8 cellular contexts compared by ENCODE assay signal in genomic region chr17:77433385-77434135, GRCh38.
DNase-seq lines count a peak whose midpoint lies in the region; TF ChIP-seq lines count a peak whose summit lies in the region.

No MANE protein-coding gene starts in this region.

- DNase-seq in GM03348 (ENCODE audit: low spot score) (peak; percentile 76), neuronal stem cell (ENCODE audit: low spot score) (no peak), DMS114 treated with DMSO at 0.1 percent for 48 hours (lab: John Stamatoyannopoulos, UW; ENCODE audit: unreplicated experiment) (no peak), NCI-H526 (lab: John Stamatoyannopoulos, UW) (no peak), mucosa of gallbladder (ENCODE audit: low spot score) (no peak), ecto neural progenitor cell (ENCODE audit: low spot score) (no peak)
- peak; percentile 19 for DNase-seq in effector CD8-positive, alpha-beta T cell (lab: John Stamatoyannopoulos, UW)

- H3K4me1 ChIP-seq in OCI-LY1 (ENCODE audit: insufficient read depth, low read length, severe bottlenecking) (peaks cover 100% of the 10 kb centered on the region), neuronal stem cell (ENCODE audit: control insufficient read depth in 2 of 2, insufficient read depth in 1 of 2, low read depth in 1 of 2, low read length in 2 of 2) (peaks cover 66 to 68% of the 10 kb centered on the region in 2 donors)

- H3K4ac ChIP-seq in neuronal stem cell (ENCODE audit: low read length): peak overlapping the region; percentile 98

- H3K18ac ChIP-seq in neuronal stem cell (ENCODE audit: low read length): peak overlapping the region; percentile 98

- H3K4me3 ChIP-seq in OCI-LY1 (ENCODE audit: low read depth, low read length, poor library complexity, severe bottlenecking): peak overlapping the region; percentile 65
- H3K4me3 ChIP-seq in neuronal stem cell (ENCODE audit: low read length in 2 of 2): no peak overlapping the region

- H3K36me3 ChIP-seq in OCI-LY1 (ENCODE audit: insufficient read depth, low read length) (peaks cover 8% of the 10 kb centered on the region; the same call in 1 of the 2 replicates), neuronal stem cell (replicated peaks in 1 of 2; ENCODE audit: control insufficient read depth in 2 of 2, insufficient read depth in 2 of 2, low read length in 2 of 2) (peaks cover 0 to 4% of the 10 kb centered on the region in 2 donors)

- H3K9ac ChIP-seq in OCI-LY1 (ENCODE audit: low read length) (peak overlapping the region; percentile 93), neuronal stem cell (ENCODE audit: low read depth, low read length, poor library complexity) (peak overlapping the region; percentile 93)

- no peaks in the 10 kb centered on the region for H3F3A ChIP-seq in OCI-LY1 (ENCODE audit: insufficient read depth, low read length)

- H4K8ac ChIP-seq in neuronal stem cell (ENCODE audit: low read depth, low read length): no peak overlapping the region

- H3K23ac ChIP-seq in neuronal stem cell (ENCODE audit: low read depth, low read length, poor library complexity): peak overlapping the region; percentile 90

- peaks cover 37% of the 10 kb centered on the region for H3K79me1 ChIP-seq in neuronal stem cell (ENCODE audit: low read depth, low read length)

- H3K27ac ChIP-seq in OCI-LY1 (ENCODE audit: low read depth, low read length, poor library complexity, severe bottlenecking) (peak overlapping the region; percentile 99), neuronal stem cell (replicated peaks; ENCODE audit: low read length) (peak overlapping the region; percentile 66)

- peak overlapping the region; percentile 79 for H3K14ac ChIP-seq in neuronal stem cell (ENCODE audit: low read length)

- WGBS in neuronal stem cell (ENCODE audit: extremely low coverage in 2 of 2, insufficient read length in 2 of 2, insufficient replicate concordance in 1 of 2), 2 donors: no CpG with 5 or more reads among the region's 27 CpGs

- peak overlapping the region; percentile 93 for H3K4me2 ChIP-seq in OCI-LY1 (ENCODE audit: low read length)
- H3K4me2 ChIP-seq in neuronal stem cell (ENCODE audit: insufficient read depth, low read length, poor library complexity, severe bottlenecking): peak overlapping the region; percentile 32

- H2BK12ac ChIP-seq in neuronal stem cell (ENCODE audit: low read length): peak overlapping the region; percentile 91

- no peaks in the 10 kb centered on the region for H4K20me1 ChIP-seq in OCI-LY1 (ENCODE audit: insufficient read depth, low read length)

- peak overlapping the region; percentile 38 for H2BK120ac ChIP-seq in neuronal stem cell (ENCODE audit: low read depth, low read length)

- TF ChIP-seq CTCF in OCI-LY1 (IDR thresholded peaks at IDR 0.05; ENCODE audit: low read length): no peak

- 0 out of 2 replicates have a peak, but pooled peaks cover 8% of the 10 kb centered on the region for H3K79me2 ChIP-seq in OCI-LY1 (ENCODE audit: insufficient read depth, low read length)

- H2BK15ac ChIP-seq in neuronal stem cell (ENCODE audit: low read length): peak overlapping the region; percentile 19

- peak overlapping the region; percentile 47 for H4K91ac ChIP-seq in neuronal stem cell (ENCODE audit: low read depth, low read length, poor library complexity)

- H3K9me3 ChIP-seq in OCI-LY1 (ENCODE audit: low read length): no peaks in the 10 kb centered on the region
- H3K9me3 ChIP-seq in neuronal stem cell (replicated peaks in 1 of 2; ENCODE audit: control insufficient read depth in 2 of 2, insufficient read depth in 1 of 2, low read depth in 1 of 2, low read length in 2 of 2): no peaks in the 10 kb centered on the region

- H2AK5ac ChIP-seq in neuronal stem cell (ENCODE audit: low read depth, low read length): peak overlapping the region; percentile 99

- H3K9me2 ChIP-seq in OCI-LY1 (ENCODE audit: low read depth, low read length): no peaks in the 10 kb centered on the region

- peak overlapping the region; percentile 96 for H2BK5ac ChIP-seq in neuronal stem cell (ENCODE audit: low read length)

- H3K27me3 ChIP-seq in OCI-LY1 (ENCODE audit: insufficient read depth, low read length): no peaks in the 10 kb centered on the region
- no peaks in the 10 kb centered on the region for H3K27me3 ChIP-seq in neuronal stem cell (ENCODE audit: control insufficient read depth in 3 of 3, insufficient read depth in 3 of 3, low read depth in 1 of 3, low read length in 3 of 3)

- no peak overlapping the region for H2AFZ ChIP-seq in OCI-LY1 (ENCODE audit: low read length)
- peak overlapping the region; percentile 52 for H2AFZ ChIP-seq in neuronal stem cell (ENCODE audit: low read length)

Comparison
In these comparisons a context has a peak if more than half of its experiments do, and no peak if none do; other contexts are left out.
1. DNase-seq: peak in GM03348 (single experiment) and effector CD8-positive, alpha-beta T cell (single experiment); none in neuronal stem cell (single experiment), DMS114 treated with DMSO at 0.1 percent for 48 hours (single experiment), NCI-H526 (0 of 2), mucosa of gallbladder (single experiment) and ecto neural progenitor cell (single experiment).